Comparison of ENCODE assay signal across 24 cellular contexts in genomic region chr16:23293016-23293415, GRCh38. TPM values are rescaled to one million over a fixed set of nuclear protein-coding genes. Genes with fewer than 3 reads are reported as not detected.
DNase-seq lines count a peak whose midpoint lies in the region; ATAC-seq lines count a peak whose summit lies in the region.
"Had no signal": no experiment of that assay in that cellular context is flagged by ENCODE, and none has a peak within 500 bp of the region (broad histone marks: within the 10 kb centered on the region; RNA-seq: fewer than 3 reads in every experiment).

No MANE protein-coding gene starts in this region.

- H3K27ac Mint-ChIP-seq in activated T-helper 17 cell treated with anti-CD3 and anti-CD28 coated beads, Interleukin-2, amount 50 U/mL, for 72 hours: peak overlapping the region; percentile 3
- H3K27ac Mint-ChIP-seq: activated naive CD8-positive, alpha-beta T cell treated with anti-CD3 and anti-CD28 coated beads, Interleukin-2, amount 10 ng/mL, durations not matched to agents 7 days and 5 days; activated T-helper 1 cell treated with anti-CD3 and anti-CD28 coated beads, Interleukin-12 subunit alpha, Interleukin-12 subunit beta, Interleukin-2, Interleukin-4 antibody, amounts not matched to agents 30 ng/mL and 10 ng/mL and 1 ng/mL, durations not matched to agents 14 hours and 24 hours and 36 hours; CD4-positive, CD25-positive, alpha-beta regulatory T cell; type B pancreatic cell had no signal

- no peaks in the 10 kb centered on the region for H3K9me3 Mint-ChIP-seq in activated T-helper 17 cell treated with anti-CD3 and anti-CD28 coated beads, Interleukin-2, amount 50 U/mL, for 72 hours
- H3K9me3 Mint-ChIP-seq: activated naive CD8-positive, alpha-beta T cell treated with anti-CD3 and anti-CD28 coated beads, Interleukin-2, amount 10 ng/mL, durations not matched to agents 7 days and 5 days; activated T-helper 1 cell treated with anti-CD3 and anti-CD28 coated beads, Interleukin-12 subunit alpha, Interleukin-12 subunit beta, Interleukin-2, Interleukin-4 antibody, amounts not matched to agents 30 ng/mL and 10 ng/mL and 1 ng/mL, durations not matched to agents 14 hours and 24 hours and 36 hours; type B pancreatic cell had no signal

- H3K36me3 Mint-ChIP-seq in activated T-helper 17 cell treated with anti-CD3 and anti-CD28 coated beads, Interleukin-2, amount 50 U/mL, for 72 hours (ENCODE audit: low read depth): no peaks in the 10 kb centered on the region
- H3K36me3 Mint-ChIP-seq: activated naive CD8-positive, alpha-beta T cell treated with anti-CD3 and anti-CD28 coated beads, Interleukin-2, amount 10 ng/mL, durations not matched to agents 7 days and 5 days; CD4-positive, CD25-positive, alpha-beta regulatory T cell; type B pancreatic cell had no signal

- H3K4me3 Mint-ChIP-seq in activated T-helper 17 cell treated with anti-CD3 and anti-CD28 coated beads, Interleukin-2, amount 50 U/mL, for 72 hours: no peak overlapping the region
- H3K4me3 Mint-ChIP-seq: activated naive CD8-positive, alpha-beta T cell treated with anti-CD3 and anti-CD28 coated beads, Interleukin-2, amount 10 ng/mL, durations not matched to agents 7 days and 5 days; activated T-helper 1 cell treated with anti-CD3 and anti-CD28 coated beads, Interleukin-12 subunit alpha, Interleukin-12 subunit beta, Interleukin-2, Interleukin-4 antibody, amounts not matched to agents 30 ng/mL and 10 ng/mL and 1 ng/mL, durations not matched to agents 14 hours and 24 hours and 36 hours; CD4-positive, CD25-positive, alpha-beta regulatory T cell; type B pancreatic cell had no signal

- peaks cover 17% of the 10 kb centered on the region for H3K27me3 Mint-ChIP-seq in activated T-helper 17 cell treated with anti-CD3 and anti-CD28 coated beads, Interleukin-2, amount 50 U/mL, for 72 hours

- no peaks in the 10 kb centered on the region for H3K4me1 Mint-ChIP-seq in activated T-helper 17 cell treated with anti-CD3 and anti-CD28 coated beads, Interleukin-2, amount 50 U/mL, for 72 hours
- H3K4me1 Mint-ChIP-seq: activated naive CD8-positive, alpha-beta T cell treated with anti-CD3 and anti-CD28 coated beads, Interleukin-2, amount 10 ng/mL, durations not matched to agents 7 days and 5 days; CD4-positive, CD25-positive, alpha-beta regulatory T cell had no signal

- peak; percentile 27 to 35 for ATAC-seq in activated CD4-positive, CD25-positive, alpha-beta regulatory T cell treated with anti-CD3 and anti-CD28 coated beads, Interleukin-2, amount 50 U/mL, for 24 hours
- ATAC-seq in GM19395 (IDR thresholded peaks at IDR 0.05; ENCODE audit: unreplicated experiment) (peak; percentile 74), HG03060 (IDR thresholded peaks at IDR 0.05; ENCODE audit: low read depth, unreplicated experiment) (peak; percentile 63)
- ATAC-seq in activated T-helper 17 cell treated with anti-CD3 and anti-CD28 coated beads, Interleukin-2, amount 50 U/mL, for 72 hours (replicated peaks): peak; percentile 60
- ATAC-seq: HCT116 had no signal

- no peak for DNase-seq in activated CD4-positive, CD25-positive, alpha-beta regulatory T cell treated with anti-CD3 and anti-CD28 coated beads, Interleukin-2, amount 50 U/mL, for 72 hours
- DNase-seq in NCI-H187 treated with DMSO at 0.1 percent for 48 hours (lab: John Stamatoyannopoulos, UW) (no peak), NCI-H2227 treated with DMSO at 0.1 percent for 48 hours (lab: John Stamatoyannopoulos, UW) (no peak), CD1c-positive myeloid dendritic cell (ENCODE audit: extremely low spot score) (no peak)
- DNase-seq: activated CD4-positive, alpha-beta T cell treated with anti-CD3 and anti-CD28 coated beads for 48 hours; activated naive CD8-positive, alpha-beta T cell treated with anti-CD3 and anti-CD28 coated beads, Interleukin-2, amount 10 ng/mL, durations not matched to agents 7 days and 5 days; CD4-positive, CD25-positive, alpha-beta regulatory T cell; DMS 273 treated with DMSO at 0.1 percent for 48 hours; left ventricle myocardium inferior; NCI-H526; stimulated activated CD8-positive, alpha-beta memory T cell treated with anti-CD3 and anti-CD28 coated beads, Interleukin-4, amount 100 ng/mL, for 48 hours had no signal

RNA-seq across cellular contexts. Expression of gene SCNN1B, which starts 9.1 kb away (rescaled TPM):
- not detected for total RNA-seq in activated T-helper 17 cell treated with anti-CD3 and anti-CD28 coated beads, Interleukin-2, amount 50 U/mL, for 72 hours
- total RNA-seq: activated naive CD8-positive, alpha-beta T cell treated with anti-CD3 and anti-CD28 coated beads, Interleukin-2, amount 10 ng/mL, durations not matched to agents 7 days and 5 days; activated T-helper 1 cell treated with anti-CD3 and anti-CD28 coated beads, Interleukin-12 subunit alpha, Interleukin-12 subunit beta, Interleukin-2, Interleukin-4 antibody, amounts not matched to agents 30 ng/mL and 10 ng/mL and 1 ng/mL, durations not matched to agents 14 hours and 24 hours and 36 hours; CD4-positive, CD25-positive, alpha-beta regulatory T cell; fibroblast of lung; left ventricle myocardium inferior; LHCN-M2; pulmonary artery endothelial cell; RPMI7951; SK-MEL-5; T-helper 1 cell treated with Interleukin-12 subunit alpha and Interleukin-12 subunit beta and Interleukin-4 antibody, amounts not matched to agents 30 ng/mL and 1 ng/mL, for 36 hours had no signal
